ENCODE assay signal across 36 cellular contexts in the genomic region with DNA sequence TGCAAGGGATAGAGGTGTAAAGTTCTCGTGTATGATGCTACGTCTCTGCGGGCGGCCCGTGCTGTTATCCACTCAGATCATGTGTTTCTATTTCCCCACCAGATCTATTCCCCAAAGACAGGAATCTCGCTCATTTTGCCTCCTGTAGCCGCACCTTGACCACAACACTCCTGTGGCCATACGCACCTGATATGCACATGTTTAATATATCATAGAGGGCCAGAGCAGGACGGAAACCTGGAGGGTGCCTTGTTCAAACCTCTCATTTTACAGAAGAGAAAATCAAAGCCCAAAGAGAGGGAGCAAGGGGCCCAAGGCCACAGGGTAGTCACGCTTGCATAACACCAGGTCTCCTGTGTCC. TPM values are rescaled to one million over a fixed set of nuclear protein-coding genes. Genes with fewer than 3 reads are reported as not detected.
"Had no signal": no experiment of that assay in that cellular context is flagged by ENCODE, and none has a peak within 500 bp of the region (broad histone marks: within the 10 kb centered on the region; RNA-seq: fewer than 3 reads in every experiment).

No MANE protein-coding gene starts in this region.

- DNase-seq: naive thymus-derived CD8-positive, alpha-beta T cell; nephron progenitor cell; nucleus accumbens; pancreas; retina; spleen; stimulated activated CD4-positive, alpha-beta T cell treated with anti-CD3 and anti-CD28 coated beads, Interleukin-12 subunit alpha, Interleukin-12 subunit beta, amount 100 ng/mL, for 4 hours; stimulated activated CD4-positive, alpha-beta T cell treated with anti-CD3 and anti-CD28 coated beads, Interleukin-1b, Interleukin-23, amount 100 ng/mL, for 48 hours; stimulated activated CD4-positive, alpha-beta T cell treated with anti-CD3 and anti-CD28 coated beads, Interleukin-4, amount 100 ng/mL, for 1 hour; stimulated activated CD4-positive, alpha-beta T cell treated with anti-CD3 and anti-CD28 coated beads, Interleukin-4, amount 100 ng/mL, for 4 hours; stimulated activated naive B cell treated with anti-CD40 and anti-IgM and Interleukin-4, amounts not matched to agents 10 μg/mL and 1 μg/mL and 100 μg/mL, for 72 hours; stimulated activated naive CD4-positive, alpha-beta T cell treated with Interleukin-2 at 50 U/mL for 16 hours; stomach; thyroid gland; trophoblast cell had no signal

- H3K36me3 Mint-ChIP-seq: naive thymus-derived CD8-positive, alpha-beta T cell; natural killer cell treated with Interleukin-12 subunit alpha and Interleukin-12 subunit beta and Interleukin-15 and Interleukin-18, amount 100 ng/mL, for 72 hours had no signal

- H3K36me3 ChIP-seq: neutrophil, pancreas, prostate gland, right atrium auricular region, spleen, stomach, thoracic aorta, thyroid gland, upper lobe of left lung, vagina had no signal

- H3K9me3 ChIP-seq: neutrophil, pancreas, prostate gland, thoracic aorta, thyroid gland, upper lobe of left lung, vagina had no signal

- H3K4me2 ChIP-seq: smooth muscle cell had no signal

- H3K27me3 ChIP-seq: neutrophil, pancreas, right atrium auricular region, thyroid gland, tibial nerve, upper lobe of left lung, vagina had no signal

- H3K27ac Mint-ChIP-seq: natural killer cell treated with Interleukin-12 subunit alpha and Interleukin-12 subunit beta and Interleukin-15 and Interleukin-18, amount 100 ng/mL, for 72 hours; nephron progenitor cell; stimulated activated naive B cell treated with anti-CD40 and anti-IgM and Interleukin-4, amounts not matched to agents 10 μg/mL and 1 μg/mL and 100 μg/mL, for 72 hours; stimulated activated naive CD8-positive, alpha-beta T cell treated with anti-CD3 and anti-CD28 coated beads, Interleukin-15, Interleukin-2, amounts not matched to agents 100 ng/mL and 50 ng/mL, for 24 hours had no signal

- FAIRE-seq: pancreas, urothelium cell line had no signal

- H3K9me3 Mint-ChIP-seq: natural killer cell treated with Interleukin-12 subunit alpha and Interleukin-12 subunit beta and Interleukin-15 and Interleukin-18, amount 100 ng/mL, for 72 hours; stimulated activated naive CD8-positive, alpha-beta T cell treated with anti-CD3 and anti-CD28 coated beads, Interleukin-15, Interleukin-2, amounts not matched to agents 100 ng/mL and 50 ng/mL, for 24 hours had no signal

- H3K4me1 ChIP-seq: pancreas, prostate gland, right atrium auricular region, thyroid gland, upper lobe of left lung, vagina had no signal

- H3K4me3 Mint-ChIP-seq: naive thymus-derived CD8-positive, alpha-beta T cell; natural killer cell treated with Interleukin-12 subunit alpha and Interleukin-12 subunit beta and Interleukin-15 and Interleukin-18, amount 100 ng/mL, for 72 hours; nephron progenitor cell; neural crest cell; stimulated activated naive B cell treated with anti-CD40 and anti-IgM and Interleukin-4, amounts not matched to agents 10 μg/mL and 1 μg/mL and 100 μg/mL, for 72 hours; stimulated activated naive CD8-positive, alpha-beta T cell treated with anti-CD3 and anti-CD28 coated beads, Interleukin-15, Interleukin-2, amounts not matched to agents 100 ng/mL and 50 ng/mL, for 24 hours had no signal

- ATAC-seq: naive thymus-derived CD8-positive, alpha-beta T cell; pancreas; sciatic nerve; stimulated activated naive B cell treated with anti-CD40 and anti-IgM and Interleukin-4, amounts not matched to agents 10 μg/mL and 1 μg/mL and 100 μg/mL, for 72 hours had no signal

- H3K4me3 ChIP-seq: pancreas, prostate gland, right atrium auricular region, skin epidermis, smooth muscle cell, spleen, stomach, thoracic aorta, thyroid gland, tibial nerve, upper lobe of left lung, vagina had no signal

- H3K27ac ChIP-seq: neutrophil, pancreas, prostate gland, right atrium auricular region, skin epidermis, spleen, stomach, thoracic aorta, thyroid gland, tibial nerve, upper lobe of left lung, vagina had no signal

RNA-seq across cellular contexts. Expression of a gene that starts 37.6 kb away (rescaled TPM):
- total RNA-seq: naive thymus-derived CD8-positive, alpha-beta T cell; natural killer cell treated with Interleukin-12 subunit alpha and Interleukin-12 subunit beta and Interleukin-15 and Interleukin-18, amount 100 ng/mL, for 72 hours; neural crest cell; omental fat pad; osteocyte; pancreas; posterior vena cava; prostate gland; pulmonary artery endothelial cell; right atrium auricular region; sciatic nerve; smooth muscle cell; spleen; stomach; subcutaneous adipose tissue; temporal lobe; thoracic aorta; thyroid gland; tibial nerve; upper lobe of left lung; ureter; vagina had no signal
- polyA plus RNA-seq: naive thymus-derived CD8-positive, alpha-beta T cell; smooth muscle cell; spleen; stomach had no signal
